ENCODE assay signal across 13 cellular contexts in genomic region chr2:67871696-67872320, GRCh38.
A peak's percentile ranks its signal among the peaks of the same experiment; 100 is the strongest.
DNase-seq lines count a peak whose midpoint lies in the region; ATAC-seq, FAIRE-seq and TF ChIP-seq lines count a peak whose summit lies in the region.
"Had no signal": no experiment of that assay in that cellular context is flagged by ENCODE, and none has a peak within 500 bp of the region (broad histone marks: within the 10 kb centered on the region; RNA-seq: fewer than 3 reads in every experiment).

No MANE protein-coding gene starts in this region.

- H3K27me3 Mint-ChIP-seq in activated CD8-positive, alpha-beta T cell treated with anti-CD3 and anti-CD28 coated beads for 36 hours = peaks cover 9% of the 10 kb centered on the region

- TF ChIP-seq CTCF in AG04449 (IDR thresholded peaks at IDR 0.05; ENCODE audit: insufficient read depth, low read length, missing control alignments) (no peak), osteoblast (IDR thresholded peaks at IDR 0.05; ENCODE audit: extremely low read depth, low read depth, low read length) (no peak)
- TF ChIP-seq CTCF in activated CD8-positive, alpha-beta T cell treated with anti-CD3 and anti-CD28 coated beads for 36 hours (IDR thresholded peaks at IDR 0.05) = no peak

- peaks cover 50% of the 10 kb centered on the region for H3K4me1 ChIP-seq in osteoblast (ENCODE audit: insufficient read depth, low read length)
- H3K4me1 ChIP-seq: BLaER1, esophagus muscularis mucosa, left ventricle myocardium inferior, right atrium auricular region had no signal

- H3K27ac ChIP-seq in osteoblast (ENCODE audit: low read depth, low read length) = peak overlapping the region; percentile 78
- H3K27ac ChIP-seq: BLaER1, left ventricle myocardium inferior, right atrium auricular region had no signal

- DNase-seq in AG04449 (ENCODE audit: low read depth, low spot score) (peak; percentile 55), HTR-8/SVneo (ENCODE audit: insufficient read length, low spot score) (peak; percentile 69), dermis microvascular lymphatic vessel endothelial cell (ENCODE audit: low read depth in 2 of 2) (peak; percentile 91 to 93), osteoblast (ENCODE audit: insufficient read length, low spot score, missing footprints) (no peak), NCI-H1105 treated with DMSO at 0.1 percent for 48 hours (lab: John Stamatoyannopoulos, UW) (no peak), medulla oblongata (ENCODE audit: extremely low spot score) (no peak), T-helper 2 cell (no peak)
- DNase-seq in activated CD8-positive, alpha-beta T cell treated with anti-CD3 and anti-CD28 coated beads for 36 hours = no peak
- DNase-seq: left ventricle myocardium inferior, NCI-H69 had no signal

- H3K4me1 Mint-ChIP-seq in activated CD8-positive, alpha-beta T cell treated with anti-CD3 and anti-CD28 coated beads for 36 hours (ENCODE audit: low read depth) = no peaks in the 10 kb centered on the region

- no peak for ATAC-seq in activated CD8-positive, alpha-beta T cell treated with anti-CD3 and anti-CD28 coated beads for 36 hours

- no peak overlapping the region for H3K4me3 Mint-ChIP-seq in activated CD8-positive, alpha-beta T cell treated with anti-CD3 and anti-CD28 coated beads for 36 hours

- FAIRE-seq in HTR-8/SVneo (lab: Jason Lieb, UNC) = peak; percentile 63

- intact Hi-C loops in activated CD8-positive, alpha-beta T cell treated with anti-CD3 and anti-CD28 coated beads for 36 hours (cut with micrococcal nuclease) = no loop called here

- no peaks in the 10 kb centered on the region for H3K79me2 ChIP-seq in osteoblast (ENCODE audit: insufficient read depth, low read length)

- H3K27ac Mint-ChIP-seq in activated CD8-positive, alpha-beta T cell treated with anti-CD3 and anti-CD28 coated beads for 36 hours = no peak overlapping the region

- no peaks in the 10 kb centered on the region for H3K9me3 ChIP-seq in osteoblast (ENCODE audit: low read depth, low read length)
- H3K9me3 ChIP-seq: BLaER1, esophagus muscularis mucosa, left ventricle myocardium inferior had no signal

- H2AFZ ChIP-seq in osteoblast (ENCODE audit: low read length) = peak overlapping the region; percentile 87

- H3K4me3 ChIP-seq in AG04449 (ENCODE audit: low read depth, low read length) = no peak overlapping the region
- H3K4me3 ChIP-seq in osteoblast (ENCODE audit: insufficient read depth, low read length) = peak overlapping the region; percentile 46
- H3K4me3 ChIP-seq: BLaER1, esophagus muscularis mucosa, left ventricle myocardium inferior, right atrium auricular region had no signal

- no peaks in the 10 kb centered on the region for H3K27me3 ChIP-seq in osteoblast (ENCODE audit: insufficient read depth, low read length)
- H3K27me3 ChIP-seq: BLaER1, esophagus muscularis mucosa, right atrium auricular region had no signal

- H3K36me3 ChIP-seq in osteoblast (ENCODE audit: insufficient read depth, low read length) = no peaks in the 10 kb centered on the region
- H3K36me3 ChIP-seq: BLaER1, esophagus muscularis mucosa, left ventricle myocardium inferior, right atrium auricular region had no signal

- POLR2A ChIA-PET in AG04449 (lab: Yijun Ruan, JAX) = interaction anchor here (0.7 to 1.9 kb wide), 3 partner anchors 8 to 1032 kb away, joined by 3 to 7 read pairs (median 4); no protein-coding TSS in a partner anchor
- POLR2A ChIA-PET in activated CD8-positive, alpha-beta T cell treated with anti-CD3 and anti-CD28 coated beads for 36 hours (lab: Charles Lee) = no interaction called here

- no peaks in the 10 kb centered on the region for H3K9me3 Mint-ChIP-seq in activated CD8-positive, alpha-beta T cell treated with anti-CD3 and anti-CD28 coated beads for 36 hours

- peak overlapping the region; percentile 74 for H3K4me2 ChIP-seq in osteoblast (ENCODE audit: insufficient read depth, low read length)
- H3K4me2 ChIP-seq: BLaER1 had no signal

- H4K20me1 ChIP-seq in osteoblast (ENCODE audit: insufficient read depth, low read length) = no peaks in the 10 kb centered on the region
- H4K20me1 ChIP-seq: BLaER1 had no signal

- CTCF ChIA-PET in AG04449 (lab: Yijun Ruan, JAX) = interaction anchor here (0.6 to 3.4 kb wide), 5 partner anchors 9 to 160 kb away, joined by 3 to 10 read pairs (median 6); no protein-coding TSS in a partner anchor
- CTCF ChIA-PET in activated CD8-positive, alpha-beta T cell treated with anti-CD3 and anti-CD28 coated beads for 36 hours (lab: Charles Lee) = interaction anchor here (1.0 kb wide), 1 partner anchor 8 kb away, joined by 3 read pairs; no protein-coding TSS in a partner anchor

- no peaks in the 10 kb centered on the region for H3K36me3 Mint-ChIP-seq in activated CD8-positive, alpha-beta T cell treated with anti-CD3 and anti-CD28 coated beads for 36 hours (ENCODE audit: low read depth)

Comparison
In these comparisons a context has a peak if more than half of its experiments do, and no peak if none do; other contexts are left out.
1. DNase-seq: peak in AG04449 (single experiment), HTR-8/SVneo (single experiment) and dermis microvascular lymphatic vessel endothelial cell (2 of 2); none in osteoblast (single experiment), NCI-H1105 treated with DMSO at 0.1 percent for 48 hours (single experiment), medulla oblongata (single experiment), T-helper 2 cell (0 of 5) and activated CD8-positive, alpha-beta T cell treated with anti-CD3 and anti-CD28 coated beads for 36 hours (single experiment).